13 cellular contexts compared by ENCODE assay signal in genomic region chr18:21820811-21821143, GRCh38.
"Had no signal": no experiment of that assay in that cellular context is flagged by ENCODE, and none has a peak within 500 bp of the region (broad histone marks: within the 10 kb centered on the region; RNA-seq: fewer than 3 reads in every experiment).

No MANE protein-coding gene starts in this region.

- DNase-seq: MG63, NCI-H1092, NCI-H1417 treated with DMSO at 0.1 percent for 48 hours, NCI-H2029 treated with DMSO at 0.1 percent for 48 hours, NCI-H2171, NCI-H226, NCI-H446, NCI-H510A, NCI-H774, Right ventricle myocardium superior, SIG-M5 had no signal

- H3K4me1 ChIP-seq: SJSA1 had no signal

- H3K4me3 ChIP-seq: MG63, SJSA1, SK-N-MC had no signal

- H3K9me3 ChIP-seq: MG63, SJSA1 had no signal

- H3K27me3 ChIP-seq: MG63, SJSA1 had no signal

- H3K27ac ChIP-seq: SJSA1 had no signal
